8 cellular contexts compared by ENCODE assay signal in genomic region chr1:159922499-159923202, GRCh38. TPM values are rescaled to one million over a fixed set of nuclear protein-coding genes. Genes with fewer than 3 reads are reported as not detected.
DNase-seq lines count a peak whose midpoint lies in the region; ATAC-seq and TF ChIP-seq lines count a peak whose summit lies in the region.

No MANE protein-coding gene starts in this region.

- H3K27ac ChIP-seq in GM23248 (peak overlapping the region; percentile 98), prostate gland (peak overlapping the region; percentile 72 to 84)

- H3K27me3 Mint-ChIP-seq in T-helper 17 cell: no peaks in the 10 kb centered on the region

- H3F3A ChIP-seq in GM23248 (ENCODE audit: insufficient read depth): peaks cover 26% of the 10 kb centered on the region

- H3K27ac Mint-ChIP-seq in T-helper 17 cell: peak overlapping the region; percentile 96

- H3K27me3 ChIP-seq in GM23248 (replicated peaks; ENCODE audit: insufficient read depth): no peaks in the 10 kb centered on the region
- H3K27me3 ChIP-seq in prostate gland (replicated peaks; ENCODE audit: insufficient read depth): no peaks in the 10 kb centered on the region

- WGBS in GM23248 (ENCODE audit: low coverage in 1 of 2, low lambda C conversion rate in 2 of 2, missing lambda C conversion rate in 2 of 2), 2 experiments: 10 to 17% methylated on average over 8 of the region's 8 CpGs
- 50% methylated on average over 6 of the region's 8 CpGs for WGBS in prostate gland

- in situ Hi-C loops in GM23248 (cut with MboI): no loop called here

- no peak for TF ChIP-seq CTCF in fibroblast of the aortic adventitia (IDR thresholded peaks at IDR 0.05; ENCODE audit: insufficient read depth, low read length)
- no peak for TF ChIP-seq CTCF in prostate gland (IDR thresholded peaks at IDR 0.05)

- H3K9me2 ChIP-seq in GM23248 (ENCODE audit: insufficient read depth): no peaks in the 10 kb centered on the region

- H3K36me3 ChIP-seq in GM23248 (ENCODE audit: low read depth) (peaks cover 18% of the 10 kb centered on the region), prostate gland (peaks cover 7 to 15% of the 10 kb centered on the region in 2 donors)

- H3K4me2 ChIP-seq in GM23248 (ENCODE audit: unreplicated experiment): peak overlapping the region; percentile 95

- peak; percentile 59 for DNase-seq in GM23248
- DNase-seq in T-helper 17 cell: no peak
- DNase-seq in fibroblast of the aortic adventitia (ENCODE audit: low read depth): peak; percentile 64
- no peak for DNase-seq in prostate gland (ENCODE audit: low spot score)
- no peak for DNase-seq in C1 segment of cervical spinal cord (lab: John Stamatoyannopoulos, UW)
- no peak for DNase-seq in RKO (ENCODE audit: low spot score)
- DNase-seq in NCI-H510A (lab: John Stamatoyannopoulos, UW): no peak

- no peak for TF ChIP-seq POLR2A in prostate gland (IDR thresholded peaks at IDR 0.05)

- H3K4me1 ChIP-seq in GM23248 (ENCODE audit: insufficient read depth): peaks cover 36% of the 10 kb centered on the region
- H3K4me1 ChIP-seq in prostate gland (replicated peaks): peaks cover 17% of the 10 kb centered on the region

- H3K79me2 ChIP-seq in GM23248 (ENCODE audit: insufficient read depth): peaks cover 58% of the 10 kb centered on the region

- no peaks in the 10 kb centered on the region for H3K9me3 ChIP-seq in GM23248 (ENCODE audit: low read depth)
- no peaks in the 10 kb centered on the region for H3K9me3 ChIP-seq in T-helper 17 cell (ENCODE audit: control insufficient read depth, low read length, poor library complexity, severe bottlenecking)
- H3K9me3 ChIP-seq in prostate gland: no peaks in the 10 kb centered on the region

- intact Hi-C loops in prostate gland (cut with DNase I): loop anchor here (10.0 kb wide), 1 partner anchor 68 kb away; no protein-coding TSS in a partner anchor

- H3K9ac ChIP-seq in GM23248: peak overlapping the region; percentile 98

- H3K4me3 ChIP-seq in GM23248 (peak overlapping the region; percentile 85), fibroblast of the aortic adventitia (ENCODE audit: low read depth, low read length) (peak overlapping the region; percentile 96), prostate gland (peak overlapping the region in 1 of 2 donors; percentile 66)

- H3K4me1 Mint-ChIP-seq in T-helper 17 cell: peaks cover 65% of the 10 kb centered on the region

- no peaks in the 10 kb centered on the region for H4K20me1 ChIP-seq in GM23248 (ENCODE audit: insufficient read depth)

- H2AFZ ChIP-seq in GM23248: no peak overlapping the region

- no peak for ATAC-seq in T-helper 17 cell
- ATAC-seq in GM21576 (IDR thresholded peaks at IDR 0.05; ENCODE audit: unreplicated experiment): no peak

- peaks cover 13% of the 10 kb centered on the region for H3K36me3 Mint-ChIP-seq in T-helper 17 cell (ENCODE audit: low read depth)

- H3K4me3 Mint-ChIP-seq in T-helper 17 cell: peak overlapping the region; percentile 90

RNA-seq across cellular contexts. Expression of gene TAGLN2, which starts 2.7 kb away (rescaled TPM):
- 360 and 400 TPM in 2 replicates for total RNA-seq in GM23248 (2014; rRNA removed; shearing (Covaris generic))
- polyA plus RNA-seq in GM23248 (2016; fragmentation: Nextera tagmentation; extraction: Ambion mirVana): 692 and 713 TPM in 2 replicates
- total RNA-seq in T-helper 17 cell (100 to 1,000 TPM; 515 to 717 TPM), fibroblast of the aortic adventitia (ENCODE audit: low replicate concordance) (62.4 and 228 TPM in 2 replicates), prostate gland (100 to 1,000 TPM in 1 of 2 donors, 10 to 100 TPM in 1; 97.1 to 386 TPM)

RNA-seq across cellular contexts. Expression of gene CFAP45, which starts 22.7 kb away (rescaled TPM):
- not detected in 2 replicates for total RNA-seq in GM23248 (2014; rRNA removed; shearing (Covaris generic))
- polyA plus RNA-seq in GM23248 (2016; fragmentation: Nextera tagmentation; extraction: Ambion mirVana): 0.34 and 0.51 TPM in 2 replicates
- 1 to 10 TPM; 4.6 to 6.3 TPM for total RNA-seq in T-helper 17 cell
- 0.27 and 1.4 TPM in 2 replicates for total RNA-seq in fibroblast of the aortic adventitia (ENCODE audit: low replicate concordance)
- total RNA-seq in prostate gland: 1 to 10 TPM in 1 of 2 donors, not detected in 1; 2.6 TPM

RNA-seq across cellular contexts. Expression of gene IGSF9, which starts 22.8 kb away (rescaled TPM):
- not detected in 2 replicates for total RNA-seq in GM23248 (2014; rRNA removed; shearing (Covaris generic))
- 0.13 TPM in 1 of 2 replicates, not detected in the other for polyA plus RNA-seq in GM23248 (2016; fragmentation: Nextera tagmentation; extraction: Ambion mirVana)
- total RNA-seq in T-helper 17 cell: under 1 TPM in 1 of 2 donors, not detected in 1; 0.07 TPM
- total RNA-seq in fibroblast of the aortic adventitia (ENCODE audit: low replicate concordance): 2.0 TPM in 1 of 2 replicates, not detected in the other
- 10 to 100 TPM in 1 of 2 donors, 1 to 10 TPM in 1; 7.6 to 17.3 TPM for total RNA-seq in prostate gland

RNA-seq across cellular contexts. Expression of gene SLAMF9, which starts 31.4 kb away (rescaled TPM):
- not detected in 2 replicates for total RNA-seq in GM23248 (2014; rRNA removed; shearing (Covaris generic))
- 0.48 and 0.51 TPM in 2 replicates for polyA plus RNA-seq in GM23248 (2016; fragmentation: Nextera tagmentation; extraction: Ambion mirVana)
- not detected for total RNA-seq in T-helper 17 cell
- not detected in 2 replicates for total RNA-seq in fibroblast of the aortic adventitia (ENCODE audit: low replicate concordance)
- not detected for total RNA-seq in prostate gland

Comparison
In these comparisons a context has a peak if more than half of its experiments do, and no peak if none do; other contexts are left out.
1. DNase-seq: peak in GM23248 (single experiment) and fibroblast of the aortic adventitia (single experiment); none in T-helper 17 cell (0 of 3), prostate gland (single experiment), C1 segment of cervical spinal cord (0 of 14), RKO (single experiment) and NCI-H510A (single experiment).